In the genomic region with DNA sequence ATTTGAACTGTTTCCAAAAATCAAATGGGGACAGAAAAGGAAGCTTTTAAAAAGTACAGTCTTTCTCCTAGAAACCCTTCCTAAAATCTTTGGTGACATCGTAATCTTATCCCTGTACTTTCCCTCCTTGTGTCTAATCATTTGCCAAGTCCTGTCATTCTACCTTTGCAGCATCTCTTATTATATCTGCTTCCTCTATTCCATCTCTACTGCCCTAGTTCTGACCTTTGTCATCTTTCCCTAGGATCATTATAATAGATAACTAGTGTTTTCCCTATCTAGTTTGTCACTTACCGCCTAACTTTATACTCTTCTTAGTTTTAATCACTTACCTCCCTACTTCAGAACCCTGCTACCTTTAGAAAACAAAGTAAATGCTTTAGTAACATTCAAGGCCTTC, we compare ENCODE assay signal across 27 cellular contexts. TPM values are rescaled to one million over a fixed set of nuclear protein-coding genes. Genes with fewer than 3 reads are reported as not detected.
DNase-seq lines count a peak whose midpoint lies in the region; ATAC-seq, FAIRE-seq and TF ChIP-seq lines count a peak whose summit lies in the region.
"Had no signal": no experiment of that assay in that cellular context is flagged by ENCODE, and none has a peak within 500 bp of the region (broad histone marks: within the 10 kb centered on the region; RNA-seq: fewer than 3 reads in every experiment).

No MANE protein-coding gene starts in this region.

- no peaks in the 10 kb centered on the region for H3K9me3 Mint-ChIP-seq in activated T-cell treated with anti-CD3 and anti-CD28 coated beads, Interleukin-2, amount 50 U/mL, for 24 hours
- H3K9me3 Mint-ChIP-seq: activated naive CD4-positive, alpha-beta T cell treated with anti-CD3 and anti-CD28 coated beads, Interleukin-2, amount 50 U/mL, for 72 hours; CD14-positive monocyte; stimulated activated naive CD8-positive, alpha-beta T cell treated with anti-CD3 and anti-CD28 coated beads, Interleukin-15, amount 100 ng/mL, for 72 hours; T-cell had no signal

- TF ChIP-seq CTCF in coronary artery (IDR thresholded peaks at IDR 0.05): no peak

- no peak for ATAC-seq in T-helper 17 cell
- ATAC-seq in left lobe of liver: peak; percentile 70
- ATAC-seq: activated naive CD4-positive, alpha-beta T cell treated with anti-CD3 and anti-CD28 coated beads, Interleukin-2, amount 50 U/mL, for 72 hours; esophagus mucosa; stimulated activated naive CD8-positive, alpha-beta T cell treated with anti-CD3 and anti-CD28 coated beads, Interleukin-15, amount 100 ng/mL, for 72 hours; T-cell had no signal

- no peaks in the 10 kb centered on the region for H3K9me3 ChIP-seq in T-helper 17 cell (ENCODE audit: control insufficient read depth, low read length, poor library complexity, severe bottlenecking)
- H3K9me3 ChIP-seq in small intestine (ENCODE audit: control insufficient read depth, low read depth): no peaks in the 10 kb centered on the region
- H3K9me3 ChIP-seq: MG63, ovary, vagina had no signal

- peaks cover 61% of the 10 kb centered on the region for H3K36me3 Mint-ChIP-seq in activated T-cell treated with anti-CD3 and anti-CD28 coated beads, Interleukin-2, amount 50 U/mL, for 24 hours (ENCODE audit: low read depth)
- H3K36me3 Mint-ChIP-seq in T-helper 17 cell (ENCODE audit: low read depth): peaks cover 5% of the 10 kb centered on the region

- WGBS in small intestine, 3 donors: 18 to 65% (median 46%) methylated on average over 2 of the region's 2 CpGs

- H3K27ac ChIP-seq in small intestine (ENCODE audit: low read depth in 1 of 2, low read length in 1 of 2): no peak overlapping the region
- H3K27ac ChIP-seq in coronary artery: no peak overlapping the region
- H3K27ac ChIP-seq: KMS-11, ovary, skin epidermis, vagina had no signal

- no peaks in the 10 kb centered on the region for H3K4me1 ChIP-seq in small intestine (ENCODE audit: control insufficient read depth in 2 of 2, insufficient read depth in 1 of 2, low read depth in 1 of 2, low read length in 1 of 2)

- no peaks in the 10 kb centered on the region for H3K27me3 Mint-ChIP-seq in activated T-cell treated with anti-CD3 and anti-CD28 coated beads, Interleukin-2, amount 50 U/mL, for 24 hours
- no peaks in the 10 kb centered on the region for H3K27me3 Mint-ChIP-seq in T-helper 17 cell
- H3K27me3 Mint-ChIP-seq: stimulated activated naive CD8-positive, alpha-beta T cell treated with anti-CD3 and anti-CD28 coated beads, Interleukin-15, amount 100 ng/mL, for 72 hours; T-cell had no signal

- H3K4me1 Mint-ChIP-seq in activated T-cell treated with anti-CD3 and anti-CD28 coated beads, Interleukin-2, amount 50 U/mL, for 24 hours (ENCODE audit: low read depth): peaks cover 43% of the 10 kb centered on the region
- peaks cover 26% of the 10 kb centered on the region for H3K4me1 Mint-ChIP-seq in T-helper 17 cell

- no peak for FAIRE-seq in small intestine (lab: Jason Lieb, UNC)
- FAIRE-seq: H54 had no signal

- H3K27ac Mint-ChIP-seq in activated T-cell treated with anti-CD3 and anti-CD28 coated beads, Interleukin-2, amount 50 U/mL, for 24 hours: peak overlapping the region; percentile 31
- no peak overlapping the region for H3K27ac Mint-ChIP-seq in T-helper 17 cell
- H3K27ac Mint-ChIP-seq: activated naive CD4-positive, alpha-beta T cell treated with anti-CD3 and anti-CD28 coated beads, Interleukin-2, amount 50 U/mL, for 72 hours; endodermal cell; stimulated activated naive CD8-positive, alpha-beta T cell treated with anti-CD3 and anti-CD28 coated beads, Interleukin-15, amount 100 ng/mL, for 72 hours; T-cell had no signal

- H3K4me3 Mint-ChIP-seq in activated T-cell treated with anti-CD3 and anti-CD28 coated beads, Interleukin-2, amount 50 U/mL, for 24 hours: no peak overlapping the region
- peak overlapping the region; percentile 31 for H3K4me3 Mint-ChIP-seq in T-helper 17 cell
- H3K4me3 Mint-ChIP-seq: CD14-positive monocyte; endodermal cell; stimulated activated naive CD8-positive, alpha-beta T cell treated with anti-CD3 and anti-CD28 coated beads, Interleukin-15, amount 100 ng/mL, for 72 hours; T-cell had no signal

- no peak overlapping the region for H3K4me3 ChIP-seq in small intestine (ENCODE audit: low read depth in 1 of 2, low read length in 2 of 2)
- H3K4me3 ChIP-seq in coronary artery: no peak overlapping the region
- H3K4me3 ChIP-seq: MG63, ovary, skin epidermis, vagina had no signal

- H3K27me3 ChIP-seq in small intestine (ENCODE audit: control insufficient read depth in 2 of 2, insufficient read depth in 2 of 2, low read length in 2 of 2): no peaks in the 10 kb centered on the region
- H3K27me3 ChIP-seq: MG63, ovary, vagina had no signal

- DNase-seq in activated T-cell treated with anti-CD3 and anti-CD28 coated beads, Interleukin-2, amount 50 U/mL, for 24 hours: no peak
- DNase-seq in activated T-cell treated with anti-CD3 and anti-CD28 coated beads for 4 hours (no peak), T-helper 17 cell (no peak), left lobe of liver (ENCODE audit: low spot score) (no peak), small intestine (peak; percentile 33), T-helper 2 cell (no peak), HT-29 (ENCODE audit: low spot score) (no peak), coronary artery (ENCODE audit: low spot score) (no peak)
- DNase-seq: activated CD4-positive, CD25-positive, alpha-beta regulatory T cell treated with anti-CD3 and anti-CD28 coated beads, Interleukin-2, amount 50 U/mL, for 72 hours; aorta; endodermal cell; glutamatergic neuron; MG63; midbrain; NCI-H1105 treated with DMSO at 0.1 percent for 48 hours; NCI-H1930; NCI-H524 treated with DMSO at 0.1 percent for 48 hours; ovary; stimulated activated naive CD8-positive, alpha-beta T cell treated with anti-CD3 and anti-CD28 coated beads, Interleukin-15, amount 100 ng/mL, for 72 hours; T-cell had no signal

- H3K36me3 ChIP-seq in small intestine (ENCODE audit: control insufficient read depth in 2 of 2, insufficient read depth in 2 of 2, low read length in 2 of 2): peaks cover 0 to 8% of the 10 kb centered on the region in 2 donors
- H3K36me3 ChIP-seq: ovary had no signal

RNA-seq across cellular contexts. Expression of a gene that starts 11.6 kb away (rescaled TPM):
- 10 to 100 TPM; 43.4 to 62.8 TPM for total RNA-seq in T-helper 17 cell
- total RNA-seq in left lobe of liver: 27.4 TPM
- 10 to 100 TPM; 27.4 to 40.0 (median 38.2) TPM for polyA plus RNA-seq in small intestine
- total RNA-seq in HT-29 (2014; rRNA removed; shearing (Covaris generic)): 23.4 and 25.6 TPM in 2 replicates
